In the genomic region with DNA sequence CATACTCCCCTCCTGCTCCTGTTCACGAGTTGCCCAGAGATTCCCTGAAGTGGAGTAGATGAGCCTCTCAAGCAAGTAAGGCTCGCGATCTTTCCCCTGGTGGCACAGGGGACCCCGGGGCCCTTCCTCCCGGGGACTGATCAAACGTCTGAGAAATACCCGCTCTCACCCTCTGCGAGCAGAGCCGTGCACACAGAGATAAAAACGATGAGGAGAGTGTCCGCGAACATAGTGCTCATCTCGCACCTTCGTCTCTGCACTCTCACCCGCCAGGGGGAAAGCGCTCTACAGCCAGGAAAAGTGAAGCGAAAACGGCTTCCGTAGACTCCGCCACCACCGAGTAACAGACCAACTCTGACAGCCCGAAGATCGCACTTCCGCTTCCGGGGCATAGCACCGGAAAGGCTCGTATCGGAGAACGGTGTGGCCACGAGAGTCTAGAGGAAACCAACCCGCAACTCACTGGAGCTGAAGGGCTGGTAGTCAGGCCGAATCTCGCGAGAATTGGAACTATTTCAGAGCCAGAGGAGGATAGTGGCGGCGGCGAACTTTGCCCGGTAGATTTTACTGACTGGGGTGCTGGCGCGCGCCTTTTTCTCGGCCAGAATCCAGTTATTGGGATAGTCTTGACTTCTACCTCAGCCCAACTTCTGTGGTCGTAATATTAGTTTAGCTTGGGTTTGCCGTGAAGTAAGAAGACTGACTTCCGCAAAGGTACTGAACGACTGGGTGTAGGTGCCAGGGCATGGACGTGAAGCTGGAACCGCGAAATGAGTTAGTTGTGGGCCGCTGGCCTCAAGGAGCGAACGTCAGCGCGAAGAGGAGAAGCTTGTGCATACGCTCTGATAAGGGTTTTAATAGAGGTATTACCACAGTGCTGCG, we compare ENCODE assay signal across 1 cellular context.
TF ChIP-seq lines count a peak whose summit lies in the region.

A gene with protein sequence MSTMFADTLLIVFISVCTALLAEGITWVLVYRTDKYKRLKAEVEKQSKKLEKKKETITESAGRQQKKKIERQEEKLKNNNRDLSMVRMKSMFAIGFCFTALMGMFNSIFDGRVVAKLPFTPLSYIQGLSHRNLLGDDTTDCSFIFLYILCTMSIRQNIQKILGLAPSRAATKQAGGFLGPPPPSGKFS (minus strand): TSS at position 356 of the 882 bp plus-strand sequence. CDS start 117 bp downstream, at position 239.

TF ChIP-seq in K562, 482 proteins besides CTCF, POLR2A, EP300 and RAD21 (continued from another document and continues in another):
- TF ChIP-seq, protein P1, sequence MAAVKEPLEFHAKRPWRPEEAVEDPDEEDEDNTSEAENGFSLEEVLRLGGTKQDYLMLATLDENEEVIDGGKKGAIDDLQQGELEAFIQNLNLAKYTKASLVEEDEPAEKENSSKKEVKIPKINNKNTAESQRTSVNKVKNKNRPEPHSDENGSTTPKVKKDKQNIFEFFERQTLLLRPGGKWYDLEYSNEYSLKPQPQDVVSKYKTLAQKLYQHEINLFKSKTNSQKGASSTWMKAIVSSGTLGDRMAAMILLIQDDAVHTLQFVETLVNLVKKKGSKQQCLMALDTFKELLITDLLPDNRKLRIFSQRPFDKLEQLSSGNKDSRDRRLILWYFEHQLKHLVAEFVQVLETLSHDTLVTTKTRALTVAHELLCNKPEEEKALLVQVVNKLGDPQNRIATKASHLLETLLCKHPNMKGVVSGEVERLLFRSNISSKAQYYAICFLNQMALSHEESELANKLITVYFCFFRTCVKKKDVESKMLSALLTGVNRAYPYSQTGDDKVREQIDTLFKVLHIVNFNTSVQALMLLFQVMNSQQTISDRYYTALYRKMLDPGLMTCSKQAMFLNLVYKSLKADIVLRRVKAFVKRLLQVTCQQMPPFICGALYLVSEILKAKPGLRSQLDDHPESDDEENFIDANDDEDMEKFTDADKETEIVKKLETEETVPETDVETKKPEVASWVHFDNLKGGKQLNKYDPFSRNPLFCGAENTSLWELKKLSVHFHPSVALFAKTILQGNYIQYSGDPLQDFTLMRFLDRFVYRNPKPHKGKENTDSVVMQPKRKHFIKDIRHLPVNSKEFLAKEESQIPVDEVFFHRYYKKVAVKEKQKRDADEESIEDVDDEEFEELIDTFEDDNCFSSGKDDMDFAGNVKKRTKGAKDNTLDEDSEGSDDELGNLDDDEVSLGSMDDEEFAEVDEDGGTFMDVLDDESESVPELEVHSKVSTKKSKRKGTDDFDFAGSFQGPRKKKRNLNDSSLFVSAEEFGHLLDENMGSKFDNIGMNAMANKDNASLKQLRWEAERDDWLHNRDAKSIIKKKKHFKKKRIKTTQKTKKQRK (IDR thresholded peaks at IDR 0.05; ENCODE audit: borderline replicate concordance, low read depth, low read length), result no peak
- TF ChIP-seq MTF1 (CRISPR knock-in tag; IDR thresholded peaks at IDR 0.05; ENCODE audit: borderline replicate concordance) (no peak), ATF7 (IDR thresholded peaks at IDR 0.05) (peak; percentile 82), ESRRB (CRISPR knock-in tag; IDR thresholded peaks at IDR 0.05; ENCODE audit: borderline replicate concordance) (no peak), POLR2B (IDR thresholded peaks at IDR 0.05; ENCODE audit: low read depth, partially characterized antibody) (peak; percentile 90), POLR3G (IDR thresholded peaks at IDR 0.05; ENCODE audit: extremely low read depth, insufficient read length, insufficient replicate concordance) (no peak), MAFF (IDR thresholded peaks at IDR 0.05; ENCODE audit: low read length) (peak; percentile 86), ZNF584 (CRISPR knock-in tag; IDR thresholded peaks at IDR 0.05; ENCODE audit: low read depth) (no peak), DMBX1 (CRISPR knock-in tag; IDR thresholded peaks at IDR 0.05; ENCODE audit: borderline replicate concordance) (0 out of 2 replicates have a peak, but pooled peaks have one; percentile 32), OTX1 (CRISPR knock-in tag; IDR thresholded peaks at IDR 0.05) (no peak)
- TF ChIP-seq, protein P2, sequence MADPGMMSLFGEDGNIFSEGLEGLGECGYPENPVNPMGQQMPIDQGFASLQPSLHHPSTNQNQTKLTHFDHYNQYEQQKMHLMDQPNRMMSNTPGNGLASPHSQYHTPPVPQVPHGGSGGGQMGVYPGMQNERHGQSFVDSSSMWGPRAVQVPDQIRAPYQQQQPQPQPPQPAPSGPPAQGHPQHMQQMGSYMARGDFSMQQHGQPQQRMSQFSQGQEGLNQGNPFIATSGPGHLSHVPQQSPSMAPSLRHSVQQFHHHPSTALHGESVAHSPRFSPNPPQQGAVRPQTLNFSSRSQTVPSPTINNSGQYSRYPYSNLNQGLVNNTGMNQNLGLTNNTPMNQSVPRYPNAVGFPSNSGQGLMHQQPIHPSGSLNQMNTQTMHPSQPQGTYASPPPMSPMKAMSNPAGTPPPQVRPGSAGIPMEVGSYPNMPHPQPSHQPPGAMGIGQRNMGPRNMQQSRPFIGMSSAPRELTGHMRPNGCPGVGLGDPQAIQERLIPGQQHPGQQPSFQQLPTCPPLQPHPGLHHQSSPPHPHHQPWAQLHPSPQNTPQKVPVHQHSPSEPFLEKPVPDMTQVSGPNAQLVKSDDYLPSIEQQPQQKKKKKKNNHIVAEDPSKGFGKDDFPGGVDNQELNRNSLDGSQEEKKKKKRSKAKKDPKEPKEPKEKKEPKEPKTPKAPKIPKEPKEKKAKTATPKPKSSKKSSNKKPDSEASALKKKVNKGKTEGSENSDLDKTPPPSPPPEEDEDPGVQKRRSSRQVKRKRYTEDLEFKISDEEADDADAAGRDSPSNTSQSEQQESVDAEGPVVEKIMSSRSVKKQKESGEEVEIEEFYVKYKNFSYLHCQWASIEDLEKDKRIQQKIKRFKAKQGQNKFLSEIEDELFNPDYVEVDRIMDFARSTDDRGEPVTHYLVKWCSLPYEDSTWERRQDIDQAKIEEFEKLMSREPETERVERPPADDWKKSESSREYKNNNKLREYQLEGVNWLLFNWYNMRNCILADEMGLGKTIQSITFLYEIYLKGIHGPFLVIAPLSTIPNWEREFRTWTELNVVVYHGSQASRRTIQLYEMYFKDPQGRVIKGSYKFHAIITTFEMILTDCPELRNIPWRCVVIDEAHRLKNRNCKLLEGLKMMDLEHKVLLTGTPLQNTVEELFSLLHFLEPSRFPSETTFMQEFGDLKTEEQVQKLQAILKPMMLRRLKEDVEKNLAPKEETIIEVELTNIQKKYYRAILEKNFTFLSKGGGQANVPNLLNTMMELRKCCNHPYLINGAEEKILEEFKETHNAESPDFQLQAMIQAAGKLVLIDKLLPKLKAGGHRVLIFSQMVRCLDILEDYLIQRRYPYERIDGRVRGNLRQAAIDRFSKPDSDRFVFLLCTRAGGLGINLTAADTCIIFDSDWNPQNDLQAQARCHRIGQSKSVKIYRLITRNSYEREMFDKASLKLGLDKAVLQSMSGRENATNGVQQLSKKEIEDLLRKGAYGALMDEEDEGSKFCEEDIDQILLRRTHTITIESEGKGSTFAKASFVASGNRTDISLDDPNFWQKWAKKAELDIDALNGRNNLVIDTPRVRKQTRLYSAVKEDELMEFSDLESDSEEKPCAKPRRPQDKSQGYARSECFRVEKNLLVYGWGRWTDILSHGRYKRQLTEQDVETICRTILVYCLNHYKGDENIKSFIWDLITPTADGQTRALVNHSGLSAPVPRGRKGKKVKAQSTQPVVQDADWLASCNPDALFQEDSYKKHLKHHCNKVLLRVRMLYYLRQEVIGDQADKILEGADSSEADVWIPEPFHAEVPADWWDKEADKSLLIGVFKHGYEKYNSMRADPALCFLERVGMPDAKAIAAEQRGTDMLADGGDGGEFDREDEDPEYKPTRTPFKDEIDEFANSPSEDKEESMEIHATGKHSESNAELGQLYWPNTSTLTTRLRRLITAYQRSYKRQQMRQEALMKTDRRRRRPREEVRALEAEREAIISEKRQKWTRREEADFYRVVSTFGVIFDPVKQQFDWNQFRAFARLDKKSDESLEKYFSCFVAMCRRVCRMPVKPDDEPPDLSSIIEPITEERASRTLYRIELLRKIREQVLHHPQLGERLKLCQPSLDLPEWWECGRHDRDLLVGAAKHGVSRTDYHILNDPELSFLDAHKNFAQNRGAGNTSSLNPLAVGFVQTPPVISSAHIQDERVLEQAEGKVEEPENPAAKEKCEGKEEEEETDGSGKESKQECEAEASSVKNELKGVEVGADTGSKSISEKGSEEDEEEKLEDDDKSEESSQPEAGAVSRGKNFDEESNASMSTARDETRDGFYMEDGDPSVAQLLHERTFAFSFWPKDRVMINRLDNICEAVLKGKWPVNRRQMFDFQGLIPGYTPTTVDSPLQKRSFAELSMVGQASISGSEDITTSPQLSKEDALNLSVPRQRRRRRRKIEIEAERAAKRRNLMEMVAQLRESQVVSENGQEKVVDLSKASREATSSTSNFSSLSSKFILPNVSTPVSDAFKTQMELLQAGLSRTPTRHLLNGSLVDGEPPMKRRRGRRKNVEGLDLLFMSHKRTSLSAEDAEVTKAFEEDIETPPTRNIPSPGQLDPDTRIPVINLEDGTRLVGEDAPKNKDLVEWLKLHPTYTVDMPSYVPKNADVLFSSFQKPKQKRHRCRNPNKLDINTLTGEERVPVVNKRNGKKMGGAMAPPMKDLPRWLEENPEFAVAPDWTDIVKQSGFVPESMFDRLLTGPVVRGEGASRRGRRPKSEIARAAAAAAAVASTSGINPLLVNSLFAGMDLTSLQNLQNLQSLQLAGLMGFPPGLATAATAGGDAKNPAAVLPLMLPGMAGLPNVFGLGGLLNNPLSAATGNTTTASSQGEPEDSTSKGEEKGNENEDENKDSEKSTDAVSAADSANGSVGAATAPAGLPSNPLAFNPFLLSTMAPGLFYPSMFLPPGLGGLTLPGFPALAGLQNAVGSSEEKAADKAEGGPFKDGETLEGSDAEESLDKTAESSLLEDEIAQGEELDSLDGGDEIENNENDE (IDR thresholded peaks at IDR 0.05; ENCODE audit: low read depth, low read length), result no peak
- TF ChIP-seq, protein P3, sequence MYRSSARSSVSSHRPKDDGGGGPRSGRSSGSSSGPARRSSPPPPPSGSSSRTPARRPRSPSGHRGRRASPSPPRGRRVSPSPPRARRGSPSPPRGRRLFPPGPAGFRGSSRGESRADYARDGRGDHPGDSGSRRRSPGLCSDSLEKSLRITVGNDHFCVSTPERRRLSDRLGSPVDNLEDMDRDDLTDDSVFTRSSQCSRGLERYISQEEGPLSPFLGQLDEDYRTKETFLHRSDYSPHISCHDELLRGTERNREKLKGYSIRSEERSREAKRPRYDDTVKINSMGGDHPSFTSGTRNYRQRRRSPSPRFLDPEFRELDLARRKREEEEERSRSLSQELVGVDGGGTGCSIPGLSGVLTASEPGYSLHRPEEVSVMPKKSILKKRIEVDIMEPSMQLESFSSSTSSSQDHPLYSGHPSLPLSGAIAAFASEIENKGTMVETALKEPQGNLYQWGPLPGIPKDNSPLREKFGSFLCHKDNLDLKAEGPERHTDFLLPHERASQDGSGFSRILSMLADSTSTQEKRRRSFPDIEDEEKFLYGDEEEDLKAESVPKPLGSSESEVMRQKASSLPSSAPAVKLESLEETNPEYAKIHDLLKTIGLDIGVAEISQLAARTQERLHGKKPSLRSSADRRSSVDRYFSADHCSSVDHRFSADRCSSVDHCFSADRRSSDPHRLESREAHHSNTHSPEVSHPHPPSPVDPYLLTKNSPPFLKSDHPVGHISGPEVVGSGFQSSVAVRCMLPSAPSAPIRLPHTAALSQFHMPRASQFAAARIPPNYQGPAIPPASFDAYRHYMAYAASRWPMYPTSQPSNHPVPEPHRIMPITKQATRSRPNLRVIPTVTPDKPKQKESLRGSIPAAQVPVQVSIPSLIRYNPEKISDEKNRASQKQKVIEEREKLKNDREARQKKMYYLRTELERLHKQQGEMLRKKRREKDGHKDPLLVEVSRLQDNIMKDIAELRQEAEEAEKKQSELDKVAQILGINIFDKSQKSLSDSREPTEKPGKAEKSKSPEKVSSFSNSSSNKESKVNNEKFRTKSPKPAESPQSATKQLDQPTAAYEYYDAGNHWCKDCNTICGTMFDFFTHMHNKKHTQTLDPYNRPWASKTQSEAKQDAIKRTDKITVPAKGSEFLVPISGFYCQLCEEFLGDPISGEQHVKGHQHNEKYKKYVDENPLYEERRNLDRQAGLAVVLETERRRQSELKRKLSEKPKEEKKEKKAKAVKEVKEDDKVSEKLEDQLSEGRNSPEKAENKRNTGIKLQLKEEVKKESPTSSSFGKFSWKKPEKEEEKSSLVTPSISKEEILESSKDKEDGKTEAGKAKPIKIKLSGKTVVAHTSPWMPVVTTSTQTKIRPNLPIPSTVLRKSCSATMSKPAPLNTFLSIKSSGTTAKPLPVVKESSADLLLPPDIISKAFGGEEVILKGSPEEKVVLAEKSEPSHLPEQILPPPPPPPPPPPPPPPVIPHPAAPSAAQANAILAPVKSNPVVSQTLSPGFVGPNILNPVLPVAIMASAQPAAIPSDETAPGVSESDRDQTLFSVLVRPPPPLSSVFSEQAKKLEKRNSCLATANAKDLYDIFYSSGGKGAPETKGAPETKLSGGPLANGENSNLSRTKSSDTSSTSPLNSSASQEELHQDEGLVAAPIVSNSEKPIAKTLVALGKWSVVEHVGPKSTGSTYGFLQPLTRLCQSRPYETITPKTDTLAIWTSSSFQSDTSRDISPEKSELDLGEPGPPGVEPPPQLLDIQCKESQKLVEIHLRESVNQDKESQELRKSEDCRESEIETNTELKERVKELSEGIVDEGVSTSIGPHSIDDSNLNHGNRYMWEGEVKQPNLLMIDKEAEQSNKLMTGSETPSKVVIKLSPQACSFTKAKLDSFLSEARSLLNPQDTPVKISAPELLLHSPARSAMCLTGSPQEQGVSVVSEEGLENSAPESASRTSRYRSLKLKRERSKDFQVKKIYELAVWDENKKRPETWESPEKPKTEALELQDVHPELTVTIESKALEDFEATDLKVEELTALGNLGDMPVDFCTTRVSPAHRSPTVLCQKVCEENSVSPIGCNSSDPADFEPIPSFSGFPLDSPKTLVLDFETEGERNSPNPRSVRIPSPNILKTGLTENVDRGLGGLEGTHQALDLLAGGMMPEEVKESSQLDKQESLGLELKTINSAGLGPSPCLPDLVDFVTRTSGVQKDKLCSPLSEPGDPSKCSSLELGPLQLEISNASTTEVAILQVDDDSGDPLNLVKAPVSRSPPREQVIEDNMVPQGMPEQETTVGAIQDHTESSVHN (IDR thresholded peaks at IDR 0.05; ENCODE audit: borderline replicate concordance in 1 of 2, low read depth in 1 of 2), result no peak
- TF ChIP-seq, protein P4, sequence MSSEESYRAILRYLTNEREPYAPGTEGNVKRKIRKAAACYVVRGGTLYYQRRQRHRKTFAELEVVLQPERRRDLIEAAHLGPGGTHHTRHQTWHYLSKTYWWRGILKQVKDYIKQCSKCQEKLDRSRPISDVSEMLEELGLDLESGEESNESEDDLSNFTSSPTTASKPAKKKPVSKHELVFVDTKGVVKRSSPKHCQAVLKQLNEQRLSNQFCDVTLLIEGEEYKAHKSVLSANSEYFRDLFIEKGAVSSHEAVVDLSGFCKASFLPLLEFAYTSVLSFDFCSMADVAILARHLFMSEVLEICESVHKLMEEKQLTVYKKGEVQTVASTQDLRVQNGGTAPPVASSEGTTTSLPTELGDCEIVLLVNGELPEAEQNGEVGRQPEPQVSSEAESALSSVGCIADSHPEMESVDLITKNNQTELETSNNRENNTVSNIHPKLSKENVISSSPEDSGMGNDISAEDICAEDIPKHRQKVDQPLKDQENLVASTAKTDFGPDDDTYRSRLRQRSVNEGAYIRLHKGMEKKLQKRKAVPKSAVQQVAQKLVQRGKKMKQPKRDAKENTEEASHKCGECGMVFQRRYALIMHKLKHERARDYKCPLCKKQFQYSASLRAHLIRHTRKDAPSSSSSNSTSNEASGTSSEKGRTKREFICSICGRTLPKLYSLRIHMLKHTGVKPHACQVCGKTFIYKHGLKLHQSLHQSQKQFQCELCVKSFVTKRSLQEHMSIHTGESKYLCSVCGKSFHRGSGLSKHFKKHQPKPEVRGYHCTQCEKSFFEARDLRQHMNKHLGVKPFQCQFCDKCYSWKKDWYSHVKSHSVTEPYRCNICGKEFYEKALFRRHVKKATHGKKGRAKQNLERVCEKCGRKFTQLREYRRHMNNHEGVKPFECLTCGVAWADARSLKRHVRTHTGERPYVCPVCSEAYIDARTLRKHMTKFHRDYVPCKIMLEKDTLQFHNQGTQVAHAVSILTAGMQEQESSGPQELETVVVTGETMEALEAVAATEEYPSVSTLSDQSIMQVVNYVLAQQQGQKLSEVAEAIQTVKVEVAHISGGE (CRISPR knock-in tag; IDR thresholded peaks at IDR 0.05), result peak in 2 of 3 experiments; percentile 84 to 96; a peak in 4 of 6 replicates
